In the genomic region with DNA sequence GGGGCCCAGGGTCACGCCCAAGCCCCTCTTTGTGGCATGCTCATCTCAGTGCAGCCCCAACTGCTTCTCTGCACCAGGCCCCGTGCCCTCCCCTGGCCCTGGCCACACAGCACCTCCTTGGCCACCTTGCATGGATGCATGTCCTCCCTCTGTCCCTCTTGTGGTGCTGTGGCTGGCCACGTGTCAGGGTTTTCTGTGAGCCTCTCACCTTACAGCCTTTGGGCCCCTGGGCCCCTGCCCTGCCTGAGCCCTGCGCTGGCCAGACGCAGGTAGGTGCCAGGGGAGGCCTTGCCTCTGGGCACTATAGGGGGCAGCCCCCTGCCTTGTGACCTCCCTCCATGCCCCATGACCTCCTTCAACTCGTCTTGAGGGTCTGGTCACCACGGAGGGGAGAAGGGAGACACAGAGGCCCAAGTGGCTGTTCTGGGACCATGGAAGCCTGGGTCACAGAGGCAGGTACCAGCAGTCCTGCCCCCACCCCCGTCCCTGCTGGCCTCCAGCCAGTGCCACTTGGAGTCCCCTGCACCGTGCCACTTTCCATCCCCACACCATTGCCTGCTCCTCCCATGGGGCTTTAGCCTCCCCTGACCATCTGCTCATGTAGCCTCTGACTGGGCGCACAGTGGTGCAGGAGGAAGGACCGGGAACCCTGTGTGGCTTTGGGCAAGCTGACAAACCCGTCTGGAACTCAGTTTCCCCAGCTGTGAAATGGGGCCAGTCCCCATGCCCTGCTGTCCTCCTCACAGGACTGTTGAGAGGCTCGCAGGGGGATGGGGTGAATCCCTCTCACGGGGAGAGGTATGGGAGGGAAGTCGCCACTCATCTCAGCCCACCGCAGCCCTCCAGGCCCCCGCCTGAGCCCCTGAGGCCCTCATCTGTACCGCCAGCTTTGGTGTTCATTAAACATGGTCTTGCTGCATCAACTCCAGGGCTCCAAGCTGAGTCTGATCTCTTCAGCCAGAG, we compare ENCODE assay signal across 17 cellular contexts. TPM values are rescaled to one million over a fixed set of nuclear protein-coding genes. Genes with fewer than 3 reads are reported as not detected.
DNase-seq lines count a peak whose midpoint lies in the region; ATAC-seq, FAIRE-seq and TF ChIP-seq lines count a peak whose summit lies in the region.
"Had no signal": no experiment of that assay in that cellular context is flagged by ENCODE, and none has a peak within 500 bp of the region (broad histone marks: within the 10 kb centered on the region; RNA-seq: fewer than 3 reads in every experiment).

No MANE protein-coding gene starts in this region.

- ATAC-seq in Right ventricle myocardium superior (ENCODE audit: poor library complexity) (no peak), upper lobe of right lung (no peak)

- peak overlapping the region; percentile 79 for H3K27ac Mint-ChIP-seq in chondrocyte (ENCODE audit: unreplicated experiment)
- H3K27ac Mint-ChIP-seq: activated naive CD4-positive, alpha-beta T cell treated with anti-CD3 and anti-CD28 coated beads, Interleukin-2, amount 10 ng/mL, durations not matched to agents 7 days and 5 days had no signal

- no peak for TF ChIP-seq CTCF in left ventricle myocardium inferior (IDR thresholded peaks at IDR 0.05; ENCODE audit: borderline replicate concordance)
- TF ChIP-seq CTCF in chondrocyte (IDR thresholded peaks at IDR 0.05), result no peak
- TF ChIP-seq CTCF in neural cell (IDR thresholded peaks at IDR 0.05; ENCODE audit: poor library complexity, severe bottlenecking), result no peak
- no peak for TF ChIP-seq CTCF in upper lobe of right lung (IDR thresholded peaks at IDR 0.05)

- no peak for TF ChIP-seq RAD21 in neural cell (conservative IDR thresholded peaks at IDR 0.05)

- peak overlapping the region; percentile 45 for H2AFZ ChIP-seq in neural cell (ENCODE audit: low read depth, low read length)

- H3K36me3 Mint-ChIP-seq in chondrocyte (ENCODE audit: low read depth), result no peaks in the 10 kb centered on the region
- H3K36me3 Mint-ChIP-seq: activated naive CD4-positive, alpha-beta T cell treated with anti-CD3 and anti-CD28 coated beads, Interleukin-2, amount 10 ng/mL, durations not matched to agents 7 days and 5 days had no signal

- peak overlapping the region; percentile 62 for H3K9ac ChIP-seq in neural cell (ENCODE audit: low read length)

- no peak overlapping the region for H3K4me3 Mint-ChIP-seq in chondrocyte (ENCODE audit: unreplicated experiment)
- H3K4me3 Mint-ChIP-seq: activated naive CD4-positive, alpha-beta T cell treated with anti-CD3 and anti-CD28 coated beads, Interleukin-2, amount 10 ng/mL, durations not matched to agents 7 days and 5 days had no signal

- H3F3A ChIP-seq in neural cell (ENCODE audit: insufficient read depth, low read length, poor library complexity, severe bottlenecking), result no peaks in the 10 kb centered on the region

- H3K27me3 ChIP-seq in left ventricle myocardium inferior (ENCODE audit: low read depth) (no peaks in the 10 kb centered on the region), neural cell (ENCODE audit: insufficient read depth, low read depth, low read length) (no peaks in the 10 kb centered on the region), upper lobe of right lung (no peaks in the 10 kb centered on the region)
- H3K27me3 ChIP-seq: Peyer's patch, testis had no signal

- FAIRE-seq in RCC 7860 (lab: Jason Lieb, UNC), result no peak
- FAIRE-seq: islet of Langerhans had no signal

- no peaks in the 10 kb centered on the region for H3K9me2 ChIP-seq in neural cell (ENCODE audit: insufficient read depth, low read length)

- H3K79me2 ChIP-seq in neural cell (replicated peaks; ENCODE audit: insufficient read depth, low read length), result no peaks in the 10 kb centered on the region

- no peaks in the 10 kb centered on the region for H3K9me3 Mint-ChIP-seq in chondrocyte (ENCODE audit: low read depth)
- H3K9me3 Mint-ChIP-seq: activated naive CD4-positive, alpha-beta T cell treated with anti-CD3 and anti-CD28 coated beads, Interleukin-2, amount 10 ng/mL, durations not matched to agents 7 days and 5 days had no signal

- H3K4me1 Mint-ChIP-seq in chondrocyte (ENCODE audit: low read depth), result peaks cover 18% of the 10 kb centered on the region
- H3K4me1 Mint-ChIP-seq: activated naive CD4-positive, alpha-beta T cell treated with anti-CD3 and anti-CD28 coated beads, Interleukin-2, amount 10 ng/mL, durations not matched to agents 7 days and 5 days had no signal

- H3K4me3 ChIP-seq in left ventricle myocardium inferior (peak overlapping the region; percentile 51), neural cell (ENCODE audit: low read length) (peak overlapping the region; percentile 60), upper lobe of right lung (no peak overlapping the region)
- H3K4me3 ChIP-seq: testis had no signal

- peak overlapping the region; percentile 15 for H3K4me2 ChIP-seq in neural cell (ENCODE audit: low read length)

- H3K4me1 ChIP-seq in left ventricle myocardium inferior (peaks cover 70% of the 10 kb centered on the region), upper lobe of right lung (peaks cover 34% of the 10 kb centered on the region)

- no peaks in the 10 kb centered on the region for H4K20me1 ChIP-seq in neural cell (ENCODE audit: insufficient read depth)

- no peak for TF ChIP-seq EP300 in neural cell (conservative IDR thresholded peaks at IDR 0.05; ENCODE audit: poor library complexity, severe bottlenecking)

- intact Hi-C loops in left ventricle myocardium inferior (cut with micrococcal nuclease) (no loop called here), Right ventricle myocardium superior (cut with DNase I) (loop anchor here (5.0 kb wide), 1 partner anchor 160 kb away; a partner anchor contains a TSS), upper lobe of right lung (cut with DNase I) (no loop called here)

- H3K9me3 ChIP-seq in left ventricle myocardium inferior (replicated peaks), result no peaks in the 10 kb centered on the region
- no peaks in the 10 kb centered on the region for H3K9me3 ChIP-seq in neural cell (ENCODE audit: low read length)
- H3K9me3 ChIP-seq in upper lobe of right lung, result no peaks in the 10 kb centered on the region
- H3K9me3 ChIP-seq: Peyer's patch, psoas muscle, testis had no signal

- peak overlapping the region; percentile 65 for H3K27ac ChIP-seq in left ventricle myocardium inferior (replicated peaks)
- H3K27ac ChIP-seq in neural cell (ENCODE audit: low read length), result peak overlapping the region; percentile 57
- no peak overlapping the region for H3K27ac ChIP-seq in upper lobe of right lung
- H3K27ac ChIP-seq: psoas muscle had no signal

- H3K27me3 Mint-ChIP-seq in chondrocyte (ENCODE audit: low read depth), result no peaks in the 10 kb centered on the region

- H3K36me3 ChIP-seq in left ventricle myocardium inferior (no peaks in the 10 kb centered on the region), neural cell (ENCODE audit: insufficient read depth, low read length) (no peaks in the 10 kb centered on the region), upper lobe of right lung (no peaks in the 10 kb centered on the region)
- H3K36me3 ChIP-seq: Peyer's patch had no signal

- DNase-seq in left ventricle myocardium inferior, result no peak
- DNase-seq in Right ventricle myocardium superior, result no peak
- DNase-seq in chondrocyte (ENCODE audit: low spot score), result no peak
- peak; percentile 65 for DNase-seq in upper lobe of right lung
- DNase-seq in RCC 7860 (ENCODE audit: low spot score), result no peak
- no peak for DNase-seq in activated CD4-positive, alpha-beta T cell treated with anti-CD3 and anti-CD28 coated beads for 4 hours
- no peak for DNase-seq in NCI-H510A (lab: John Stamatoyannopoulos, UW)

TF ChIP-seq in neural cell, 6 proteins besides CTCF, POLR2A, EP300 and RAD21 (continues in another document):
- TF ChIP-seq POLR2AphosphoS5 (IDR thresholded peaks at IDR 0.05) (no peak), SMC3 (conservative IDR thresholded peaks at IDR 0.05; ENCODE audit: poor library complexity) (no peak), TAF1 (IDR thresholded peaks at IDR 0.05; ENCODE audit: low read depth) (no peak), EZH2 (IDR thresholded peaks at IDR 0.05; ENCODE audit: borderline replicate concordance, insufficient read depth, low read length, poor library complexity, severe bottlenecking) (no peak), MXI1 (conservative IDR thresholded peaks at IDR 0.05; ENCODE audit: poor library complexity, severe bottlenecking) (no peak)

RNA-seq across cellular contexts. Expression of a gene that starts 11.5 kb away (rescaled TPM):
- total RNA-seq in left ventricle myocardium inferior (128 TPM), Right ventricle myocardium superior (129 TPM), chondrocyte (168 to 200 TPM (median 197 TPM) in 3 replicates), upper lobe of right lung (298 TPM)
- polyA plus RNA-seq in neural cell, result 89.7 and 100 TPM in 2 replicates
- 42.8 and 46.3 TPM in 2 replicates for polyA minus RNA-seq in neural cell

RNA-seq across cellular contexts. Expression of a gene that starts 18.0 kb away (rescaled TPM):
- total RNA-seq in left ventricle myocardium inferior (9.3 TPM), Right ventricle myocardium superior (13.4 TPM), chondrocyte (35.4 to 37.0 TPM (median 36.3 TPM) in 3 replicates), upper lobe of right lung (61.7 TPM)
- 50.0 and 80.3 TPM in 2 replicates for polyA plus RNA-seq in neural cell
- 17.0 and 19.5 TPM in 2 replicates for polyA minus RNA-seq in neural cell

RNA-seq across cellular contexts. Expression of a gene that starts 27.3 kb away (rescaled TPM):
- total RNA-seq in left ventricle myocardium inferior (11.1 TPM), Right ventricle myocardium superior (11.8 TPM), chondrocyte (17.9 to 19.6 TPM (median 18.7 TPM) in 3 replicates), upper lobe of right lung (43.7 TPM)
- polyA plus RNA-seq in neural cell, result 27.1 and 30.1 TPM in 2 replicates
- 43.1 and 46.7 TPM in 2 replicates for polyA minus RNA-seq in neural cell

RNA-seq across cellular contexts. Expression of a gene that starts 29.0 kb away (rescaled TPM):
- total RNA-seq in left ventricle myocardium inferior (not detected), Right ventricle myocardium superior (not detected), chondrocyte (not detected in 3 replicates), upper lobe of right lung (1.4 TPM)
- polyA plus RNA-seq in neural cell, result 0.46 TPM in 1 of 2 replicates, not detected in the other
- 0.97 and 1.6 TPM in 2 replicates for polyA minus RNA-seq in neural cell
- total RNA-seq: cerebellum, glomerular endothelial cell had no signal

RNA-seq across cellular contexts. Expression of a gene that starts 31.1 kb away (rescaled TPM):
- total RNA-seq in left ventricle myocardium inferior (0.14 TPM), Right ventricle myocardium superior (0.19 TPM), chondrocyte (1.5 to 2.1 TPM (median 1.8 TPM) in 3 replicates), upper lobe of right lung (not detected)
- polyA plus RNA-seq in neural cell, result 1.2 and 2.4 TPM in 2 replicates
- 4.3 and 5.1 TPM in 2 replicates for polyA minus RNA-seq in neural cell
- total RNA-seq: mononuclear cell; Peyer's patch; T-helper 1 cell treated with Interleukin-12 subunit alpha and Interleukin-12 subunit beta and Interleukin-4 antibody, amounts not matched to agents 30 ng/mL and 1 ng/mL, for 36 hours had no signal
